1 cellular context compared by ENCODE assay signal in genomic region chr9:35489313-35490154, GRCh38.
TF ChIP-seq lines count a peak whose summit lies in the region.

Gene RUSC2, plus strand, starts transcription at chr9:35490111. Its CDS starts 56,411 bp downstream, at chr9:35546522.

TF ChIP-seq in K562, 482 proteins besides CTCF, POLR2A, EP300 and RAD21 (continued from another document and continues in another):
- TF ChIP-seq CTCFL (IDR thresholded peaks at IDR 0.05; ENCODE audit: borderline replicate concordance, insufficient read depth, low read depth, low read length, poor library complexity, severe bottlenecking) = peak; percentile 87
- peak; percentile 59; the same call in 1 of the 2 replicates for TF ChIP-seq HES1 (IDR thresholded peaks at IDR 0.05; ENCODE audit: low read depth)
- no peak for TF ChIP-seq ZNF696 (CRISPR knock-in tag; conservative IDR thresholded peaks at IDR 0.05)
- TF ChIP-seq MYNN (IDR thresholded peaks at IDR 0.05) = no peak
- no peak for TF ChIP-seq MYNN (CRISPR knock-in tag; IDR thresholded peaks at IDR 0.05)
- TF ChIP-seq TRIM24 (IDR thresholded peaks at IDR 0.05) = no peak
- TF ChIP-seq NFYB (IDR thresholded peaks at IDR 0.05; ENCODE audit: extremely low read depth, insufficient read length) = no peak
- TF ChIP-seq ARID4B (CRISPR knock-in tag; IDR thresholded peaks at IDR 0.05) = no peak
- no peak for TF ChIP-seq MCM2 (IDR thresholded peaks at IDR 0.05; ENCODE audit: low read depth)
- no peak for TF ChIP-seq HOMEZ (CRISPR knock-in tag; IDR thresholded peaks at IDR 0.05)
- TF ChIP-seq CCNT2 (IDR thresholded peaks at IDR 0.05; ENCODE audit: borderline replicate concordance, extremely low read depth, insufficient read length, low read depth, low read length) = peak; percentile 80
- TF ChIP-seq SREBF2 (CRISPR knock-in tag; IDR thresholded peaks at IDR 0.05) = no peak
- no peak for TF ChIP-seq RREB1 (CRISPR knock-in tag; IDR thresholded peaks at IDR 0.05)
- TF ChIP-seq UBTF (IDR thresholded peaks at IDR 0.05; ENCODE audit: borderline replicate concordance in 1 of 2, low read depth in 2 of 2, low read length in 2 of 2) = peak; percentile 50 to 52; a peak in 2 of 4 replicates
- no peak for TF ChIP-seq ARID3A (IDR thresholded peaks at IDR 0.05; ENCODE audit: borderline replicate concordance, low read depth, low read length)
- TF ChIP-seq SIX5 (IDR thresholded peaks at IDR 0.05; ENCODE audit: borderline replicate concordance in 1 of 2, insufficient read depth in 1 of 2, low read depth in 1 of 2, low read length in 2 of 2) = no peak; a peak in 2 of 4 replicates
- TF ChIP-seq IRF1 (CRISPR knock-in tag; IDR thresholded peaks at IDR 0.05; ENCODE audit: borderline replicate concordance) = no peak
- TF ChIP-seq GATAD2B (IDR thresholded peaks at IDR 0.05; ENCODE audit: borderline replicate concordance) = no peak
- TF ChIP-seq MEIS2 (IDR thresholded peaks at IDR 0.05; ENCODE audit: partially characterized antibody) = peak; percentile 6
- TF ChIP-seq GTF2E2 (tag; IDR thresholded peaks at IDR 0.05) = 0 out of 2 replicates have a peak, but pooled peaks have one; percentile 35
- no peak for TF ChIP-seq ZNF140 (CRISPR knock-in tag; IDR thresholded peaks at IDR 0.05)
- TF ChIP-seq HIVEP1 (CRISPR knock-in tag; IDR thresholded peaks at IDR 0.05) = no peak
- TF ChIP-seq PHF20 (IDR thresholded peaks at IDR 0.05; ENCODE audit: partially characterized antibody) = peak; percentile 18
- no peak for TF ChIP-seq TFAM (CRISPR knock-in tag; conservative IDR thresholded peaks at IDR 0.05)
- TF ChIP-seq HLTF (IDR thresholded peaks at IDR 0.05) = no peak
- TF ChIP-seq CBFA2T3 (IDR thresholded peaks at IDR 0.05) = peak; percentile 9; the same call in 1 of the 2 replicates
- peak; percentile 23 to 71; a peak in 2 of 4 replicates for TF ChIP-seq MNT (conservative IDR thresholded peaks at IDR 0.05)
- no peak for TF ChIP-seq PHB (CRISPR knock-in tag; IDR thresholded peaks at IDR 0.05)
- TF ChIP-seq TCF3 (CRISPR knock-in tag; IDR thresholded peaks at IDR 0.05) = no peak
- peak; percentile 92 for TF ChIP-seq BHLHE40 (IDR thresholded peaks at IDR 0.05; ENCODE audit: low read length)
- peak; percentile 94 for TF ChIP-seq EGR1 (conservative IDR thresholded peaks at IDR 0.05)
- no peak for TF ChIP-seq NFIC (IDR thresholded peaks at IDR 0.05)
- TF ChIP-seq ZNF280B (CRISPR knock-in tag; IDR thresholded peaks at IDR 0.05) = no peak
